ENCODE assay signal across 7 cellular contexts in genomic region chr1:202530686-202531085, GRCh38.
DNase-seq lines count a peak whose midpoint lies in the region; ATAC-seq, FAIRE-seq and TF ChIP-seq lines count a peak whose summit lies in the region.
"Not testable (repeated sequence)": the region's sequence is repeated elsewhere in the genome, so short reads cannot be mapped to it uniquely, and the experiment has no call there.

No MANE protein-coding gene starts in this region.

- peak overlapping the region in 1 of 2 donors; percentile 61 for H3K4me3 Mint-ChIP-seq in CD14-positive monocyte
- H3K4me3 Mint-ChIP-seq in progenitor cell of endocrine pancreas (ENCODE audit: low read depth) = not testable (repeated sequence)

- not testable (repeated sequence) for TF ChIP-seq EP300 in K562 (IDR thresholded peaks at IDR 0.05; ENCODE audit: low read length)

- not testable (repeated sequence) for H3K27me3 ChIP-seq in K562 (ENCODE audit: control insufficient read depth in 2 of 2, insufficient read depth in 2 of 2, low read length in 2 of 2); subcutaneous abdominal adipose tissue (ENCODE audit: control insufficient read depth in 5 of 5, insufficient read depth in 4 of 5, low read length in 5 of 5)

- not testable (repeated sequence) for DNase-seq in CD14-positive monocyte (ENCODE audit: low spot score); HTR-8/SVneo (ENCODE audit: insufficient read length, low spot score); K562 (ENCODE audit: extremely low read depth in 1 of 4, low spot score in 3 of 4); progenitor cell of endocrine pancreas (ENCODE audit: low spot score, unreplicated experiment)
- peak; percentile 6 to 37 for DNase-seq in NOMO-1 (lab: John Stamatoyannopoulos, UW; ENCODE audit: unreplicated experiment in 2 of 2)
- peak; percentile 51 for DNase-seq in RPMI7951 (ENCODE audit: low read depth)

- H3K9me1 ChIP-seq in K562 (ENCODE audit: control insufficient read depth, insufficient read depth, low read length) = not testable (repeated sequence)

- CTCF ChIA-PET in K562 (lab: Yijun Ruan, JAX; ENCODE audit: low intra/inter-chr PET ratio) = not testable (repeated sequence)

- H3K27ac Mint-ChIP-seq in CD14-positive monocyte (peak overlapping the region in 6 of 7 donors; percentile 43 to 88 (median 82)), progenitor cell of endocrine pancreas (peak overlapping the region; percentile 63)

- not testable (repeated sequence) for H3K4me3 ChIP-seq in K562; subcutaneous abdominal adipose tissue (ENCODE audit: low read depth in 1 of 5, low read length in 5 of 5)

- FAIRE-seq in HTR-8/SVneo (lab: Jason Lieb, UNC) = peak; percentile 4
- FAIRE-seq in K562 (lab: Jason Lieb, UNC) = peak; percentile 42

- TF ChIP-seq POLR2A in K562 (conservative IDR thresholded peaks at IDR 0.05) = not testable (repeated sequence)

- peaks cover 3 to 15% (median 8%) of the 10 kb centered on the region in 3 donors for H3K27me3 Mint-ChIP-seq in CD14-positive monocyte (ENCODE audit: low read depth in 3 of 3)
- H3K27me3 Mint-ChIP-seq in progenitor cell of endocrine pancreas = not testable (repeated sequence)

- not testable (repeated sequence) for H3K9me3 ChIP-seq in K562 (replicated peaks; ENCODE audit: control insufficient read depth, insufficient read depth, low read depth, low read length); subcutaneous abdominal adipose tissue (ENCODE audit: control insufficient read depth in 5 of 5, low read length in 5 of 5)

- peaks cover 47% of the 10 kb centered on the region for H3K4me1 Mint-ChIP-seq in CD14-positive monocyte
- H3K4me1 Mint-ChIP-seq in progenitor cell of endocrine pancreas (ENCODE audit: low read depth) = peaks cover 35% of the 10 kb centered on the region

- H3K36me3 Mint-ChIP-seq in CD14-positive monocyte = peaks cover 26 to 34% of the 10 kb centered on the region in 2 donors
- H3K36me3 Mint-ChIP-seq in progenitor cell of endocrine pancreas (ENCODE audit: insufficient read depth) = not testable (repeated sequence)

- H3K27ac ChIP-seq in K562 (ENCODE audit: extremely low read depth, low read depth, low read length) = not testable (repeated sequence)
- peak overlapping the region; percentile 23 for H3K27ac ChIP-seq in subcutaneous abdominal adipose tissue (ENCODE audit: low read depth, low read length)

- peaks cover 8 to 17% of the 10 kb centered on the region in 2 experiments; a peak in 2 of 5 replicates for H3K4me1 ChIP-seq in K562 (replicated peaks in 1 of 2; ENCODE audit: control insufficient read depth in 2 of 2, insufficient read depth in 2 of 2, low read length in 2 of 2)
- not testable (repeated sequence) for H3K4me1 ChIP-seq in subcutaneous abdominal adipose tissue (ENCODE audit: control insufficient read depth in 5 of 5, insufficient read depth in 5 of 5, low read length in 5 of 5)

- TF ChIP-seq CTCF in CD14-positive monocyte (IDR thresholded peaks at IDR 0.05); K562 (IDR thresholded peaks at IDR 0.05 in 2 of 3, conservative IDR thresholded peaks at IDR 0.05 in 1 of 3; ENCODE audit: insufficient read depth in 2 of 3, low read depth in 1 of 3, low read length in 3 of 3); progenitor cell of endocrine pancreas (IDR thresholded peaks at IDR 0.05; ENCODE audit: unreplicated experiment): not testable (repeated sequence)

- in situ Hi-C loops in K562 (cut with MboI) = not testable (repeated sequence)

- not testable (repeated sequence) for H3K79me2 ChIP-seq in K562 (ENCODE audit: control insufficient read depth, insufficient read depth, low read length)

- intact Hi-C loops in CD14-positive monocyte (cut with micrococcal nuclease); K562 (cut with micrococcal nuclease): not testable (repeated sequence)

- POLR2A ChIA-PET in K562 (lab: Yijun Ruan, JAX) = not testable (repeated sequence)

- BruUV-seq in K562 (replicated peaks; lab: Mats Ljungman, UMichigan) = not testable (repeated sequence)

- not testable (repeated sequence) for H3K36me3 ChIP-seq in K562 (ENCODE audit: control insufficient read depth, insufficient read depth, low read length); subcutaneous abdominal adipose tissue (ENCODE audit: control insufficient read depth in 5 of 5, insufficient read depth in 5 of 5, low read length in 5 of 5)

- 88% methylated on average over 1 of the region's 1 CpG for WGBS in K562 (ENCODE audit: insufficient coverage, low coverage, missing lambda C conversion rate)

- not testable (repeated sequence) for ATAC-seq in K562

- TF ChIP-seq RAD21 in K562 (CRISPR knock-in tag; conservative IDR thresholded peaks at IDR 0.05 in 1 of 2, IDR thresholded peaks at IDR 0.05 in 1 of 2) = not testable (repeated sequence)

- H3K9ac ChIP-seq in K562 (ENCODE audit: insufficient read depth in 1 of 2, low read depth in 2 of 2, low read length in 2 of 2); subcutaneous abdominal adipose tissue (ENCODE audit: low read length in 5 of 5): not testable (repeated sequence)

- H2AFZ ChIP-seq in K562 (ENCODE audit: low read depth, low read length) = not testable (repeated sequence)

- H4K20me1 ChIP-seq in K562 (replicated peaks; ENCODE audit: control insufficient read depth, insufficient read depth, low read length) = not testable (repeated sequence)

- not testable (repeated sequence) for H3K4me2 ChIP-seq in K562 (ENCODE audit: insufficient read depth, low read length)

- not testable (repeated sequence) for H3K9me3 Mint-ChIP-seq in CD14-positive monocyte; progenitor cell of endocrine pancreas (ENCODE audit: low read depth)

TF ChIP-seq in K562, 482 proteins besides CTCF, POLR2A, EP300 and RAD21:
- peak; percentile 44 for TF ChIP-seq RBM25 (IDR thresholded peaks at IDR 0.05; ENCODE audit: low read depth, low read length, severe bottlenecking)
